ENCODE assay signal across 8 cellular contexts in the genomic region with DNA sequence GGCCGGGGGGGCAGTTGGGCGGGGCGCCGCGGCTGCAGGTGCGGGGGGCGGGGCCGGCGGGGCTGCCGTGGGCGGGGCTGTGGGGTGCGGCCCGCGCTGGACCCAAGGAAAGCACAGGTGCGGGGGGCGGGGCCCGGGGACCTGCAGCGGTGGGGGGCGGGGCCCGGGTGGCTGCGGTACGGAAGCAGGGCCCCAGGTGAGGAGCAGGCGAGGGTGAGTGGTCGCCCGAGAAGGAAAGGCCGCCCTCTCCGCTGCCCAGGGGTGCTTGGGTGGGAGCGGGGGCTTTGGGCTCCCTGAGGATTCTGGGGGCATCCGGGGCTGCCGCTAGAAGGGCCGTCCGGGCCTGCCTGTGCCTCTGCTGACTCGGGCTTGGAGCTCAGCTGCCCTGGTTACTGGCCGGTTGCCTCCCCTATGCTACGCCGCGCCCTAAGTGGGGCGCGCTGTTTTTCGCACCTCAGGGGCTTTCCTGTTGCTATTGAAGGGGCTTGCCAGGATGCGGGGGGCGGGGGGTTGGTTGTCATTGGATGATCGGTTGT. TPM values are rescaled to one million over a fixed set of nuclear protein-coding genes. Genes with fewer than 3 reads are reported as not detected.
A peak's percentile ranks its signal among the peaks of the same experiment; 100 is the strongest.
DNase-seq lines count a peak whose midpoint lies in the region; ATAC-seq and TF ChIP-seq lines count a peak whose summit lies in the region.

No MANE protein-coding gene starts in this region.

- peaks cover 24% of the 10 kb centered on the region for H3K27me3 Mint-ChIP-seq in activated CD4-positive, alpha-beta T cell treated with anti-CD3 and anti-CD28 coated beads, Interleukin-2, amount 10 ng/mL, durations not matched to agents 24 days and 14 days
- H3K27me3 Mint-ChIP-seq in nephron (ENCODE audit: low read depth) = peaks cover 34% of the 10 kb centered on the region

- no peaks in the 10 kb centered on the region for H3K36me3 Mint-ChIP-seq in activated CD4-positive, alpha-beta T cell treated with anti-CD3 and anti-CD28 coated beads, Interleukin-2, amount 10 ng/mL, durations not matched to agents 24 days and 14 days (ENCODE audit: low read depth)
- H3K36me3 Mint-ChIP-seq in nephron (ENCODE audit: low read depth) = no peaks in the 10 kb centered on the region

- WGBS in aorta, 2 donors = 10 to 19% methylated on average over 22 to 43 of the region's 43 CpGs

- H3K27ac Mint-ChIP-seq in activated CD4-positive, alpha-beta T cell treated with anti-CD3 and anti-CD28 coated beads, Interleukin-2, amount 10 ng/mL, durations not matched to agents 24 days and 14 days = no peak overlapping the region
- H3K27ac Mint-ChIP-seq in nephron = peak overlapping the region; percentile 19 to 88 (median 67)

- H3K27ac ChIP-seq in aorta (ENCODE audit: low read depth in 1 of 2, low read length in 2 of 2) = no peak overlapping the region

- H3K4me1 ChIP-seq in aorta (ENCODE audit: control insufficient read depth in 1 of 2, insufficient read depth in 2 of 2, low read length in 2 of 2) = no peaks in the 10 kb centered on the region

- peak; percentile 3 for ATAC-seq in aorta (ENCODE audit: low FRiP score)
- ATAC-seq in GM19397 (IDR thresholded peaks at IDR 0.05; ENCODE audit: unreplicated experiment) = no peak

- intact Hi-C loops in activated CD4-positive, alpha-beta T cell treated with anti-CD3 and anti-CD28 coated beads, Interleukin-2, amount 10 ng/mL, durations not matched to agents 24 days and 14 days (cut with micrococcal nuclease) = no loop called here
- intact Hi-C loops in aorta (cut with DNase I) = no loop called here

- H3K4me3 ChIP-seq in GM08714 (ENCODE audit: low read length) = peak overlapping the region; percentile 21; the same call in 1 of the 2 replicates
- H3K4me3 ChIP-seq in epithelial cell of proximal tubule (ENCODE audit: low read depth, low read length) = peak overlapping the region; percentile 46
- peak overlapping the region; percentile 67 to 95 for H3K4me3 ChIP-seq in aorta (ENCODE audit: low read length in 2 of 2)

- H3K9me3 Mint-ChIP-seq in activated CD4-positive, alpha-beta T cell treated with anti-CD3 and anti-CD28 coated beads, Interleukin-2, amount 10 ng/mL, durations not matched to agents 24 days and 14 days = no peaks in the 10 kb centered on the region
- peaks cover 8% of the 10 kb centered on the region for H3K9me3 Mint-ChIP-seq in nephron

- CTCF ChIA-PET in HEK293T (lab: Yijun Ruan, JAX) = no interaction called here

- peak overlapping the region; percentile 67 for H3K4me3 Mint-ChIP-seq in activated CD4-positive, alpha-beta T cell treated with anti-CD3 and anti-CD28 coated beads, Interleukin-2, amount 10 ng/mL, durations not matched to agents 24 days and 14 days
- H3K4me3 Mint-ChIP-seq in nephron = peak overlapping the region; percentile 82 to 93 (median 89)

- POLR2A ChIA-PET in HEK293T (lab: Yijun Ruan, JAX) = interaction anchor here (1.8 kb wide), 1 partner anchor 8 kb away, joined by 5 read pairs; no protein-coding TSS in a partner anchor

- H3K27me3 ChIP-seq in aorta (ENCODE audit: control insufficient read depth in 1 of 2, insufficient read depth in 2 of 2, low read length in 1 of 2) = no peaks in the 10 kb centered on the region

- TF ChIP-seq CTCF in epithelial cell of proximal tubule (conservative IDR thresholded peaks at IDR 0.05; ENCODE audit: low read depth, low read length) (no peak), nephron (IDR thresholded peaks at IDR 0.05; ENCODE audit: unreplicated experiment in 3 of 3) (no peak)

- peak; percentile 46 for DNase-seq in HuH-7.5 (ENCODE audit: low spot score)
- DNase-seq in activated CD4-positive, alpha-beta T cell treated with anti-CD3 and anti-CD28 coated beads, Interleukin-2, amount 10 ng/mL, durations not matched to agents 24 days and 14 days = peak; percentile 78
- DNase-seq in epithelial cell of proximal tubule (ENCODE audit: low read depth) = no peak
- DNase-seq in aorta = peak; percentile 51 to 79
- no peak for DNase-seq in HEK293T (ENCODE audit: extremely low spot score)

- no peaks in the 10 kb centered on the region for H3K9me3 ChIP-seq in aorta (ENCODE audit: control insufficient read depth, low read length)

- H3K4me1 Mint-ChIP-seq in activated CD4-positive, alpha-beta T cell treated with anti-CD3 and anti-CD28 coated beads, Interleukin-2, amount 10 ng/mL, durations not matched to agents 24 days and 14 days = peaks cover 3% of the 10 kb centered on the region
- peaks cover 7% of the 10 kb centered on the region for H3K4me1 Mint-ChIP-seq in nephron

- no peaks in the 10 kb centered on the region for H3K36me3 ChIP-seq in aorta (ENCODE audit: control insufficient read depth in 1 of 2, insufficient read depth in 2 of 2, low read length in 1 of 2)

TF ChIP-seq in HEK293T, 16 proteins besides CTCF, POLR2A, EP300 and RAD21:
- no peak for TF ChIP-seq LEF1 (IDR thresholded peaks at IDR 0.05; ENCODE audit: borderline replicate concordance)
- TF ChIP-seq CTBP1 (IDR thresholded peaks at IDR 0.05; ENCODE audit: borderline replicate concordance) = no peak
- TF ChIP-seq L3MBTL2 (conservative IDR thresholded peaks at IDR 0.05) = no peak
- TF ChIP-seq, protein P1, sequence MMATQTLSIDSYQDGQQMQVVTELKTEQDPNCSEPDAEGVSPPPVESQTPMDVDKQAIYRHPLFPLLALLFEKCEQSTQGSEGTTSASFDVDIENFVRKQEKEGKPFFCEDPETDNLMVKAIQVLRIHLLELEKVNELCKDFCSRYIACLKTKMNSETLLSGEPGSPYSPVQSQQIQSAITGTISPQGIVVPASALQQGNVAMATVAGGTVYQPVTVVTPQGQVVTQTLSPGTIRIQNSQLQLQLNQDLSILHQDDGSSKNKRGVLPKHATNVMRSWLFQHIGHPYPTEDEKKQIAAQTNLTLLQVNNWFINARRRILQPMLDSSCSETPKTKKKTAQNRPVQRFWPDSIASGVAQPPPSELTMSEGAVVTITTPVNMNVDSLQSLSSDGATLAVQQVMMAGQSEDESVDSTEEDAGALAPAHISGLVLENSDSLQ (IDR thresholded peaks at IDR 0.05) = no peak
- no peak for TF ChIP-seq NFRKB (IDR thresholded peaks at IDR 0.05)
- no peak for TF ChIP-seq ARNT (IDR thresholded peaks at IDR 0.05)
- TF ChIP-seq ELF4 (IDR thresholded peaks at IDR 0.05) = no peak
- TF ChIP-seq SUZ12 (IDR thresholded peaks at IDR 0.05) = no peak
- no peak for TF ChIP-seq BHLHE40 (IDR thresholded peaks at IDR 0.05; ENCODE audit: borderline replicate concordance)

RNA-seq across cellular contexts. Expression of a gene that starts 0.8 kb away (rescaled TPM):
- 1.7 and 2.0 TPM in 2 replicates for total RNA-seq in activated CD4-positive, alpha-beta T cell treated with anti-CD3 and anti-CD28 coated beads, Interleukin-2, amount 10 ng/mL, durations not matched to agents 24 days and 14 days
- total RNA-seq in epithelial cell of proximal tubule (2.6 and 4.0 TPM in 2 replicates), aorta (10 to 100 TPM in 1 of 2 donors, 1 to 10 TPM in 1; 6.1 to 10.6 TPM)
- polyA plus RNA-seq in aorta = 10 to 100 TPM in 1 of 2 donors, 1 to 10 TPM in 1; 2.0 to 19.7 TPM

RNA-seq across cellular contexts. Expression of a gene that starts 54.9 kb away (rescaled TPM):
- total RNA-seq in activated CD4-positive, alpha-beta T cell treated with anti-CD3 and anti-CD28 coated beads, Interleukin-2, amount 10 ng/mL, durations not matched to agents 24 days and 14 days = 7.0 and 7.6 TPM in 2 replicates
- 3.6 and 6.5 TPM in 2 replicates for total RNA-seq in epithelial cell of proximal tubule
- total RNA-seq in aorta = 10 to 100 TPM; 10.5 to 12.4 TPM
- polyA plus RNA-seq in aorta = 1 to 10 TPM; 2.1 to 2.3 TPM

Comparison
In these comparisons a context has a peak if more than half of its experiments do, and no peak if none do; other contexts are left out.
1. H3K4me3 ChIP-seq: peak in every context shown above with its lines; median percentile 81 in aorta; 46 in epithelial cell of proximal tubule; 21 in GM08714.
2. DNase-seq: peak in HuH-7.5 (single experiment), activated CD4-positive, alpha-beta T cell treated with anti-CD3 and anti-CD28 coated beads, Interleukin-2, amount 10 ng/mL, durations not matched to agents 24 days and 14 days (single experiment) and aorta (2 of 2); none in epithelial cell of proximal tubule (single experiment) and HEK293T (single experiment).